In genomic region chr4:83639849-83640493, GRCh38 we compare ENCODE assay signal across 8 cellular contexts.
DNase-seq lines count a peak whose midpoint lies in the region; ATAC-seq and TF ChIP-seq lines count a peak whose summit lies in the region.

No MANE protein-coding gene starts in this region.

- no peaks in the 10 kb centered on the region for H3K9me3 Mint-ChIP-seq in neural progenitor cell

- H3K36me3 ChIP-seq in neural progenitor cell (no peaks in the 10 kb centered on the region), uterus (no peaks in the 10 kb centered on the region)

- H3K4me1 ChIP-seq in neural progenitor cell (no peaks in the 10 kb centered on the region), uterus (no peaks in the 10 kb centered on the region)

- H3K27me3 ChIP-seq in neural progenitor cell (no peaks in the 10 kb centered on the region), uterus (no peaks in the 10 kb centered on the region)

- H3K9me3 ChIP-seq in neural progenitor cell (ENCODE audit: low read depth) (no peaks in the 10 kb centered on the region), uterus (no peaks in the 10 kb centered on the region)

- peak; percentile 84 for DNase-seq in CD1c-positive myeloid dendritic cell (ENCODE audit: extremely low spot score)
- peak; percentile 45 for DNase-seq in HK-2 (ENCODE audit: unreplicated experiment)
- peak; percentile 32 for DNase-seq in NOMO-1 treated with dmso at 0.1 percent for 144 hours (lab: John Stamatoyannopoulos, UW; ENCODE audit: unreplicated experiment)
- DNase-seq in activated T-cell treated with anti-CD3 and anti-CD28 coated beads for 4 hours = peak; percentile 46
- peak; percentile 90 for DNase-seq in fibroblast of pulmonary artery (ENCODE audit: low read depth)
- peak; percentile 76 for DNase-seq in neural progenitor cell (ENCODE audit: low spot score)
- peak; percentile 23 to 71 for DNase-seq in uterus

- no peaks in the 10 kb centered on the region for H3K36me3 Mint-ChIP-seq in neural progenitor cell

- H3F3A ChIP-seq in neural progenitor cell (ENCODE audit: low read depth) = peaks cover 13% of the 10 kb centered on the region

- H3K27ac ChIP-seq in neural progenitor cell (no peak overlapping the region), uterus (no peak overlapping the region)

- H3K4me2 ChIP-seq in neural progenitor cell = no peak overlapping the region

- no peak overlapping the region for H3K9ac ChIP-seq in neural progenitor cell

- H3K4me3 Mint-ChIP-seq in neural progenitor cell = no peak overlapping the region

- no peak overlapping the region for H2AFZ ChIP-seq in neural progenitor cell (replicated peaks)

- H4K20me1 ChIP-seq in neural progenitor cell (ENCODE audit: low read depth) = no peaks in the 10 kb centered on the region

- H3K27me3 Mint-ChIP-seq in neural progenitor cell (ENCODE audit: insufficient read depth, low read depth) = no peaks in the 10 kb centered on the region

- peak; percentile 62 for ATAC-seq in GM18873 (IDR thresholded peaks at IDR 0.05; ENCODE audit: low FRiP score, unreplicated experiment)

- intact Hi-C loops in uterus (cut with DNase I; ENCODE audit: low total_unique reads) = no loop called here

- no peaks in the 10 kb centered on the region for H3K4me1 Mint-ChIP-seq in neural progenitor cell

- H3K4me3 ChIP-seq in fibroblast of pulmonary artery (replicated peaks; ENCODE audit: low read depth, low read length) = no peak overlapping the region
- H3K4me3 ChIP-seq in neural progenitor cell = no peak overlapping the region
- no peak overlapping the region for H3K4me3 ChIP-seq in uterus

- H3K79me2 ChIP-seq in neural progenitor cell (ENCODE audit: low read depth) = no peaks in the 10 kb centered on the region

- no peak overlapping the region for H3K27ac Mint-ChIP-seq in neural progenitor cell

- peak; percentile 82 for TF ChIP-seq CTCF in fibroblast of pulmonary artery (IDR thresholded peaks at IDR 0.05; ENCODE audit: low read length, missing control alignments)
- TF ChIP-seq CTCF in neural progenitor cell (IDR thresholded peaks at IDR 0.05) = peak; percentile 86
- TF ChIP-seq CTCF in uterus (IDR thresholded peaks at IDR 0.05) = peak; percentile 83 to 87 (median 84)

- no peak for TF ChIP-seq POLR2A in uterus (IDR thresholded peaks at IDR 0.05)

Comparison
In these comparisons a context has a peak if more than half of its experiments do, and no peak if none do; other contexts are left out.
1. DNase-seq: peak in every context shown above with its lines; median percentile 90 in fibroblast of pulmonary artery; 84 in CD1c-positive myeloid dendritic cell; 76 in neural progenitor cell; 47 in uterus; 46 in activated T-cell treated with anti-CD3 and anti-CD28 coated beads for 4 hours; 45 in HK-2; 32 in NOMO-1 treated with dmso at 0.1 percent for 144 hours.